Comparison of ENCODE assay signal across 8 cellular contexts in genomic region chr1:119987112-119987511, GRCh38.
DNase-seq lines count a peak whose midpoint lies in the region; ATAC-seq and TF ChIP-seq lines count a peak whose summit lies in the region.

No MANE protein-coding gene starts in this region.

- peak overlapping the region in 3 of 4 donors; percentile 51 to 69 (median 65) for H3K27ac ChIP-seq in sigmoid colon

- no peak for TF ChIP-seq POLR2A in sigmoid colon (IDR thresholded peaks at IDR 0.05)

- no peak for TF ChIP-seq EP300 in sigmoid colon (IDR thresholded peaks at IDR 0.05)

- H3K9me3 ChIP-seq in sigmoid colon = no peaks in the 10 kb centered on the region

- intact Hi-C loops in sigmoid colon (cut with DNase I) = no loop called here

- DNase-seq in ELR (ENCODE audit: low read depth) (peak; percentile 95), RPMI7951 (ENCODE audit: low read depth) (peak; percentile 88), fibroblast of gingiva (ENCODE audit: low read depth) (peak; percentile 80), sigmoid colon (no peak), NCI-H1930 (lab: John Stamatoyannopoulos, UW) (no peak), middle frontal gyrus (ENCODE audit: extremely low spot score, low spot score) (no peak), DMS79 (lab: John Stamatoyannopoulos, UW) (no peak)

- no peak for TF ChIP-seq CTCF in sigmoid colon (IDR thresholded peaks at IDR 0.05)

- H3K36me3 ChIP-seq in sigmoid colon = peaks cover 0 to 21% (median 0%) of the 10 kb centered on the region in 4 donors

- ATAC-seq in GM18519 (IDR thresholded peaks at IDR 0.05; ENCODE audit: low FRiP score, unreplicated experiment) = no peak

- WGBS in sigmoid colon, 2 donors = 73 to 85% methylated on average over 2 of the region's 2 CpGs

- no peak overlapping the region for H3K4me3 ChIP-seq in sigmoid colon

- H3K27me3 ChIP-seq in sigmoid colon = no peaks in the 10 kb centered on the region

- H3K4me1 ChIP-seq in sigmoid colon = peaks cover 0 to 41% (median 24%) of the 10 kb centered on the region in 4 donors

Comparison
In these comparisons a context has a peak if more than half of its experiments do, and no peak if none do; other contexts are left out.
1. DNase-seq: peak in ELR (single experiment), RPMI7951 (single experiment) and fibroblast of gingiva (single experiment); none in sigmoid colon (single experiment), NCI-H1930 (0 of 2), middle frontal gyrus (single experiment) and DMS79 (single experiment).